ENCODE assay signal across 10 cellular contexts in genomic region chr20:5843054-5843731, GRCh38.
DNase-seq lines count a peak whose midpoint lies in the region; ATAC-seq and TF ChIP-seq lines count a peak whose summit lies in the region.
"Had no signal": no experiment of that assay in that cellular context is flagged by ENCODE, and none has a peak within 500 bp of the region (broad histone marks: within the 10 kb centered on the region; RNA-seq: fewer than 3 reads in every experiment).

No MANE protein-coding gene starts in this region.

- H3K27ac ChIP-seq in CD8-positive, alpha-beta T cell (ENCODE audit: low read depth, low read length), result no peak overlapping the region

- no peak for DNase-seq in CD8-positive, alpha-beta T cell
- DNase-seq in CD14-positive monocyte (ENCODE audit: low spot score) (no peak), NCI-H524 (lab: John Stamatoyannopoulos, UW) (no peak), 8988T (no peak), SHP77 treated with DMSO at 0.1 percent for 48 hours (lab: John Stamatoyannopoulos, UW) (no peak)
- DNase-seq: stimulated activated CD8-positive, alpha-beta memory T cell treated with anti-CD3 and anti-CD28 coated beads, Interleukin-4, amount 100 ng/mL, for 48 hours had no signal

- POLR2A ChIA-PET in CD8-positive, alpha-beta T cell (lab: Charles Lee), result interaction anchor here (0.7 kb wide), 1 partner anchor 90 kb away, joined by 3 read pairs; no protein-coding TSS in a partner anchor

- peak overlapping the region; percentile 45 for H3K27ac Mint-ChIP-seq in CD8-positive, alpha-beta T cell
- H3K27ac Mint-ChIP-seq in activated naive CD8-positive, alpha-beta T cell, result peak overlapping the region; percentile 50
- H3K27ac Mint-ChIP-seq in CD14-positive monocyte, result no peak overlapping the region

- H3K36me3 Mint-ChIP-seq in CD8-positive, alpha-beta T cell, result peaks cover 3% of the 10 kb centered on the region
- peaks cover 15% of the 10 kb centered on the region for H3K36me3 Mint-ChIP-seq in activated naive CD8-positive, alpha-beta T cell
- H3K36me3 Mint-ChIP-seq in CD14-positive monocyte, result no peaks in the 10 kb centered on the region

- intact Hi-C loops in CD8-positive, alpha-beta T cell (cut with DNase I, micrococcal nuclease), result no loop called here
- intact Hi-C loops in CD14-positive monocyte (cut with micrococcal nuclease), result no loop called here

- peaks cover 27% of the 10 kb centered on the region for H3K4me1 Mint-ChIP-seq in CD8-positive, alpha-beta T cell (ENCODE audit: low read depth)
- peaks cover 48% of the 10 kb centered on the region for H3K4me1 Mint-ChIP-seq in activated naive CD8-positive, alpha-beta T cell (ENCODE audit: low read depth)
- peaks cover 6% of the 10 kb centered on the region for H3K4me1 Mint-ChIP-seq in CD14-positive monocyte

- H3K9me3 Mint-ChIP-seq in CD8-positive, alpha-beta T cell, result no peaks in the 10 kb centered on the region
- H3K9me3 Mint-ChIP-seq in activated naive CD8-positive, alpha-beta T cell (ENCODE audit: low read depth), result no peaks in the 10 kb centered on the region
- H3K9me3 Mint-ChIP-seq in CD14-positive monocyte, result peaks cover 0 to 2% (median 0%) of the 10 kb centered on the region in 7 donors
- H3K9me3 Mint-ChIP-seq: neural crest cell had no signal

- no peaks in the 10 kb centered on the region for H3K9me3 ChIP-seq in CD8-positive, alpha-beta T cell (ENCODE audit: low read length)

- CTCF ChIA-PET in CD8-positive, alpha-beta T cell (lab: Charles Lee), result interaction anchor here (0.7 kb wide), 1 partner anchor 55 kb away, joined by 3 read pairs; no protein-coding TSS in a partner anchor

- H3K27me3 ChIP-seq in CD8-positive, alpha-beta T cell (ENCODE audit: insufficient read depth, low read length), result no peaks in the 10 kb centered on the region

- H3K4me1 ChIP-seq in CD8-positive, alpha-beta T cell (ENCODE audit: insufficient read depth, low read length), result peaks cover 8% of the 10 kb centered on the region

- H3K36me3 ChIP-seq in CD8-positive, alpha-beta T cell (ENCODE audit: insufficient read depth, low read length), result no peaks in the 10 kb centered on the region

- H3K4me3 ChIP-seq in CD8-positive, alpha-beta T cell (ENCODE audit: low read depth, low read length), result no peak overlapping the region

- no peak for TF ChIP-seq CTCF in CD8-positive, alpha-beta T cell (IDR thresholded peaks at IDR 0.05)
- no peak for TF ChIP-seq CTCF in CD14-positive monocyte (IDR thresholded peaks at IDR 0.05)

- ATAC-seq in CD8-positive, alpha-beta T cell, result no peak
- ATAC-seq in GM19395 (IDR thresholded peaks at IDR 0.05; ENCODE audit: unreplicated experiment), result peak; percentile 60
- ATAC-seq in HG03060 (IDR thresholded peaks at IDR 0.05; ENCODE audit: low read depth, unreplicated experiment), result peak; percentile 41

- H3K27me3 Mint-ChIP-seq in CD8-positive, alpha-beta T cell (ENCODE audit: low read depth), result no peaks in the 10 kb centered on the region
- no peaks in the 10 kb centered on the region for H3K27me3 Mint-ChIP-seq in activated naive CD8-positive, alpha-beta T cell
- no peaks in the 10 kb centered on the region for H3K27me3 Mint-ChIP-seq in CD14-positive monocyte (ENCODE audit: low read depth in 3 of 3)

- peak overlapping the region; percentile 10 for H3K4me3 Mint-ChIP-seq in CD8-positive, alpha-beta T cell
- H3K4me3 Mint-ChIP-seq in activated naive CD8-positive, alpha-beta T cell, result peak overlapping the region; percentile 17
- H3K4me3 Mint-ChIP-seq in CD14-positive monocyte, result no peak overlapping the region
- H3K4me3 Mint-ChIP-seq: neural crest cell had no signal

Comparison
In these comparisons a context has a peak if more than half of its experiments do, and no peak if none do; other contexts are left out.
1. H3K27ac Mint-ChIP-seq: peak in CD8-positive, alpha-beta T cell (single experiment) and activated naive CD8-positive, alpha-beta T cell (single experiment); none in CD14-positive monocyte (0 of 7).
2. H3K4me3 Mint-ChIP-seq: peak in CD8-positive, alpha-beta T cell (single experiment) and activated naive CD8-positive, alpha-beta T cell (single experiment); none in CD14-positive monocyte (0 of 2).